Comparison of ENCODE assay signal across 9 cellular contexts in genomic region chr10:128062837-128063563, GRCh38.
DNase-seq lines count a peak whose midpoint lies in the region; ATAC-seq and TF ChIP-seq lines count a peak whose summit lies in the region.
"Had no signal": no experiment of that assay in that cellular context is flagged by ENCODE, and none has a peak within 500 bp of the region (broad histone marks: within the 10 kb centered on the region; RNA-seq: fewer than 3 reads in every experiment).

No MANE protein-coding gene starts in this region.

- no peak overlapping the region for H3K27ac ChIP-seq in WERI-Rb-1
- H3K27ac ChIP-seq: KMS-11 had no signal

- H3K27me3 Mint-ChIP-seq in T-helper 2 cell treated with Interferon-gamma antibody and Interleukin-4, amounts not matched to agents 5 μg/mL and 100 μg/mL, for 36 hours (ENCODE audit: low read depth): no peaks in the 10 kb centered on the region

- H3K36me3 ChIP-seq in WERI-Rb-1: no peaks in the 10 kb centered on the region

- TF ChIP-seq CTCF in WERI-Rb-1 (IDR thresholded peaks at IDR 0.05; ENCODE audit: low read depth, low read length): no peak

- DNase-seq in T-helper 2 cell treated with Interferon-gamma antibody and Interleukin-4, amounts not matched to agents 5 μg/mL and 100 μg/mL, for 36 hours (ENCODE audit: low spot score): peak; percentile 60
- DNase-seq in dermis blood vessel endothelial cell (peak; percentile 44), pons (ENCODE audit: low spot score) (peak; percentile 64), WERI-Rb-1 (no peak), NCI-H446 treated with DMSO at 0.1 percent for 48 hours (lab: John Stamatoyannopoulos, UW) (no peak), NCI-H2029 treated with DMSO at 0.1 percent for 48 hours (lab: John Stamatoyannopoulos, UW) (no peak)

- H3K9me3 Mint-ChIP-seq in T-helper 2 cell treated with Interferon-gamma antibody and Interleukin-4, amounts not matched to agents 5 μg/mL and 100 μg/mL, for 36 hours: no peaks in the 10 kb centered on the region

- H3K27ac Mint-ChIP-seq in T-helper 2 cell treated with Interferon-gamma antibody and Interleukin-4, amounts not matched to agents 5 μg/mL and 100 μg/mL, for 36 hours: peak overlapping the region; percentile 86

- no peak overlapping the region for H3K4me3 ChIP-seq in WERI-Rb-1 (ENCODE audit: low read depth, low read length)

- peak overlapping the region; percentile 64 for H3K4me3 Mint-ChIP-seq in T-helper 2 cell treated with Interferon-gamma antibody and Interleukin-4, amounts not matched to agents 5 μg/mL and 100 μg/mL, for 36 hours

- peaks cover 59% of the 10 kb centered on the region for H3K4me1 Mint-ChIP-seq in T-helper 2 cell treated with Interferon-gamma antibody and Interleukin-4, amounts not matched to agents 5 μg/mL and 100 μg/mL, for 36 hours (ENCODE audit: low read depth)

- peaks cover 61% of the 10 kb centered on the region for H3K36me3 Mint-ChIP-seq in T-helper 2 cell treated with Interferon-gamma antibody and Interleukin-4, amounts not matched to agents 5 μg/mL and 100 μg/mL, for 36 hours (ENCODE audit: low read depth)

- H3K27me3 ChIP-seq in WERI-Rb-1 (ENCODE audit: insufficient read depth, low read depth, severe bottlenecking): no peaks in the 10 kb centered on the region

- ATAC-seq in GM19035 (IDR thresholded peaks at IDR 0.05; ENCODE audit: unreplicated experiment): peak; percentile 46
- peak; percentile 42 for ATAC-seq in HG03097 (IDR thresholded peaks at IDR 0.05; ENCODE audit: low FRiP score, unreplicated experiment)

- no peaks in the 10 kb centered on the region for H3K9me3 ChIP-seq in WERI-Rb-1 (ENCODE audit: severe bottlenecking)

Comparison
In these comparisons a context has a peak if more than half of its experiments do, and no peak if none do; other contexts are left out.
1. DNase-seq: peak in T-helper 2 cell treated with Interferon-gamma antibody and Interleukin-4, amounts not matched to agents 5 μg/mL and 100 μg/mL, for 36 hours (single experiment), dermis blood vessel endothelial cell (single experiment) and pons (single experiment); none in WERI-Rb-1 (single experiment), NCI-H446 treated with DMSO at 0.1 percent for 48 hours (single experiment) and NCI-H2029 treated with DMSO at 0.1 percent for 48 hours (single experiment).